1 cellular context compared by ENCODE assay signal in the genomic region with DNA sequence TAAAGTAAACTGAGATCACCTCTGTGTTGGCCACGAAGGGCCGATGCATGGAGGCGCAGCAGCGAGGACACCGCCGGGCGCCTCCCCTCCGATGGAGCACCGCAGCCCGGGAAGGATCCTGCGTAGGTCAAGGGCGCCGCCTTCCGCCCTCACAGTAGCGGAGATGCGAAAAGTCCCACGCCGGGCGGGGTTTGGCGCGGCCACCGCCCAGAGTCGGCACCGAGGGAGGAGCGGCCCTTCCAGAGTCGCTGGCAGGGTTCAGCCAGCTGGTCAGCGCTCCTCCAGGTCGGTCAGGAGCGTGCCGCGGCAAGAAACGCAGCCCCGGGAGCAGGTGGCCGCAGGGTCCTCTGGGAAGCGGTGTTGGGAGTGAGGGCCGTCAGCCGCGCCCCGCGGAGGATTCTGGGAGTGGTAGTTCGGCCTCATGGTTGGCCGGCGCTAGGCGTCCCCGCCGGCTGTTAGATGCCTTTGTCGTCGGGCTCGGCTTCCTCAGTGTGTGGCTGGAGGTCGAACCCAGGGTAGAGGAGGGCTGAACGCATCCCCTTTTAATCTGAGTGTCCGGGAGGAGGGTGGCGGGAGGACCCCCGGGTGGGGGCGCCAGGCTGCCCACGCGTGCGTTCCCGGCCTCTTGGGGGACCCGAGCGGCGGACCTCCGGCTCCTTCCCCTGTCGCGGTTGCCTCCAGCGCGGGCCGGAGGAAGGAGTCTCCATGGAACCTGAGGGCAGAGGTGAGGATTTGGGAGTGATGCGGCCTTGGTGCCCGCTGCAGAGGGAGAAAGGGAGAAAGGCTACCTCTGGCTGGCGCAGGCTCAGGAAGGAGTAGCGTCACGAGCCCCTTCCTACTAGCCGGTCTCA.
A peak's percentile ranks its signal among the peaks of the same experiment; 100 is the strongest.
TF ChIP-seq lines count a peak whose summit lies in the region.

A gene (plus strand): TSS at position 411 of the 851 bp plus-strand sequence. CDS start 295 bp downstream, at position 706.

TF ChIP-seq in HepG2, 621 proteins besides CTCF, POLR2A, EP300 and RAD21 (continued from another document and continues in another):
- TF ChIP-seq, protein P1, sequence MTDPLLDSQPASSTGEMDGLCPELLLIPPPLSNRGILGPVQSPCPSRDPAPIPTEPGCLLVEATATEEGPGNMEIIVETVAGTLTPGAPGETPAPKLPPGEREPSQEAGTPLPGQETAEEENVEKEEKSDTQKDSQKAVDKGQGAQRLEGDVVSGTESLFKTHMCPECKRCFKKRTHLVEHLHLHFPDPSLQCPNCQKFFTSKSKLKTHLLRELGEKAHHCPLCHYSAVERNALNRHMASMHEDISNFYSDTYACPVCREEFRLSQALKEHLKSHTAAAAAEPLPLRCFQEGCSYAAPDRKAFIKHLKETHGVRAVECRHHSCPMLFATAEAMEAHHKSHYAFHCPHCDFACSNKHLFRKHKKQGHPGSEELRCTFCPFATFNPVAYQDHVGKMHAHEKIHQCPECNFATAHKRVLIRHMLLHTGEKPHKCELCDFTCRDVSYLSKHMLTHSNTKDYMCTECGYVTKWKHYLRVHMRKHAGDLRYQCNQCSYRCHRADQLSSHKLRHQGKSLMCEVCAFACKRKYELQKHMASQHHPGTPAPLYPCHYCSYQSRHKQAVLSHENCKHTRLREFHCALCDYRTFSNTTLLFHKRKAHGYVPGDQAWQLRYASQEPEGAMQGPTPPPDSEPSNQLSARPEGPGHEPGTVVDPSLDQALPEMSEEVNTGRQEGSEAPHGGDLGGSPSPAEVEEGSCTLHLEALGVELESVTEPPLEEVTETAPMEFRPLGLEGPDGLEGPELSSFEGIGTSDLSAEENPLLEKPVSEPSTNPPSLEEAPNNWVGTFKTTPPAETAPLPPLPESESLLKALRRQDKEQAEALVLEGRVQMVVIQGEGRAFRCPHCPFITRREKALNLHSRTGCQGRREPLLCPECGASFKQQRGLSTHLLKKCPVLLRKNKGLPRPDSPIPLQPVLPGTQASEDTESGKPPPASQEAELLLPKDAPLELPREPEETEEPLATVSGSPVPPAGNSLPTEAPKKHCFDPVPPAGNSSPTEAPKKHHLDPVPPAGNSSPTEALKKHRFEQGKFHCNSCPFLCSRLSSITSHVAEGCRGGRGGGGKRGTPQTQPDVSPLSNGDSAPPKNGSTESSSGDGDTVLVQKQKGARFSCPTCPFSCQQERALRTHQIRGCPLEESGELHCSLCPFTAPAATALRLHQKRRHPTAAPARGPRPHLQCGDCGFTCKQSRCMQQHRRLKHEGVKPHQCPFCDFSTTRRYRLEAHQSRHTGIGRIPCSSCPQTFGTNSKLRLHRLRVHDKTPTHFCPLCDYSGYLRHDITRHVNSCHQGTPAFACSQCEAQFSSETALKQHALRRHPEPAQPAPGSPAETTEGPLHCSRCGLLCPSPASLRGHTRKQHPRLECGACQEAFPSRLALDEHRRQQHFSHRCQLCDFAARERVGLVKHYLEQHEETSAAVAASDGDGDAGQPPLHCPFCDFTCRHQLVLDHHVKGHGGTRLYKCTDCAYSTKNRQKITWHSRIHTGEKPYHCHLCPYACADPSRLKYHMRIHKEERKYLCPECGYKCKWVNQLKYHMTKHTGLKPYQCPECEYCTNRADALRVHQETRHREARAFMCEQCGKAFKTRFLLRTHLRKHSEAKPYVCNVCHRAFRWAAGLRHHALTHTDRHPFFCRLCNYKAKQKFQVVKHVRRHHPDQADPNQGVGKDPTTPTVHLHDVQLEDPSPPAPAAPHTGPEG (CRISPR knock-in tag; IDR thresholded peaks at IDR 0.05) = no peak
- TF ChIP-seq SRY (CRISPR knock-in tag; IDR thresholded peaks at IDR 0.05) (peak; percentile 37; the same call in 1 of the 2 replicates), ZFYVE20 (CRISPR knock-in tag; IDR thresholded peaks at IDR 0.05; ENCODE audit: borderline replicate concordance, low read depth) (no peak), ZFX (CRISPR knock-in tag; IDR thresholded peaks at IDR 0.05; ENCODE audit: low read depth) (peak; percentile 40; the same call in 1 of the 2 replicates), BHLHE40 (IDR thresholded peaks at IDR 0.05; ENCODE audit: low read length) (0 out of 2 replicates have a peak, but pooled peaks have one; percentile 6), SRF (IDR thresholded peaks at IDR 0.05; ENCODE audit: low read depth, low read length) (no peak), SP4 (CRISPR knock-in tag; IDR thresholded peaks at IDR 0.05) (0 out of 2 replicates have a peak, but pooled peaks have one; percentile 34), ZNF598 (CRISPR knock-in tag; IDR thresholded peaks at IDR 0.05; ENCODE audit: borderline replicate concordance) (peak; percentile 33; the same call in 1 of the 2 replicates), HCFC1 (IDR thresholded peaks at IDR 0.05; ENCODE audit: low read depth, low read length) (peak; percentile 74), GABPA (IDR thresholded peaks at IDR 0.05; ENCODE audit: low read depth, low read length) (no peak), GABPA (CRISPR knock-in tag; IDR thresholded peaks at IDR 0.05; ENCODE audit: low read depth) (peak; percentile 54; the same call in 1 of the 2 replicates), ZNF317 (CRISPR knock-in tag; IDR thresholded peaks at IDR 0.05) (0 out of 2 replicates have a peak, but pooled peaks have one; percentile 21), SALL2 (CRISPR knock-in tag; IDR thresholded peaks at IDR 0.05) (peak; percentile 59; the same call in 1 of the 2 replicates), EHMT2 (IDR thresholded peaks at IDR 0.05; ENCODE audit: borderline replicate concordance, low read depth, low read length) (no peak), CREM (IDR thresholded peaks at IDR 0.05) (0 out of 2 replicates have a peak, but pooled peaks have one; percentile 19), CREM (CRISPR knock-in tag; IDR thresholded peaks at IDR 0.05) (no peak), CREB1 (IDR thresholded peaks at IDR 0.05) (no peak), CREB1 (CRISPR knock-in tag; IDR thresholded peaks at IDR 0.05) (0 out of 2 replicates have a peak, but pooled peaks have one; percentile 32), NKX3-1 (CRISPR knock-in tag; IDR thresholded peaks at IDR 0.05) (0 out of 2 replicates have a peak, but pooled peaks have one; percentile 27), DNMT1 (CRISPR knock-in tag; IDR thresholded peaks at IDR 0.05) (no peak), ZSCAN9 (CRISPR knock-in tag; IDR thresholded peaks at IDR 0.05; ENCODE audit: borderline replicate concordance) (no peak), ZNF775 (CRISPR knock-in tag; IDR thresholded peaks at IDR 0.05; ENCODE audit: borderline replicate concordance) (no peak), EED (CRISPR knock-in tag; IDR thresholded peaks at IDR 0.05) (no peak), SOX13 (IDR thresholded peaks at IDR 0.05) (no peak), SOX13 (CRISPR knock-in tag; conservative IDR thresholded peaks at IDR 0.05 in 1 of 2, IDR thresholded peaks at IDR 0.05 in 1 of 2) (peak in 1 of 2 experiments; percentile 14; a peak in 1 of 4 replicates), KDM6A (CRISPR knock-in tag; IDR thresholded peaks at IDR 0.05; ENCODE audit: low read depth) (no peak), ZNF207 (IDR thresholded peaks at IDR 0.05; ENCODE audit: borderline replicate concordance) (no peak), SMAD1 (CRISPR knock-in tag; IDR thresholded peaks at IDR 0.05; ENCODE audit: borderline replicate concordance, low read depth) (no peak), NCOA5 (CRISPR knock-in tag; IDR thresholded peaks at IDR 0.05) (no peak), ARNT (IDR thresholded peaks at IDR 0.05) (no peak), FOSL2 (CRISPR knock-in tag; IDR thresholded peaks at IDR 0.05) (no peak; the same call in 1 of the 2 replicates), FOXC1 (CRISPR knock-in tag; IDR thresholded peaks at IDR 0.05; ENCODE audit: borderline replicate concordance) (peak; percentile 62; the same call in 1 of the 2 replicates), ZNF850 (CRISPR knock-in tag; conservative IDR thresholded peaks at IDR 0.05) (no peak), CBX5 (CRISPR knock-in tag; IDR thresholded peaks at IDR 0.05; ENCODE audit: borderline replicate concordance) (0 out of 2 replicates have a peak, but pooled peaks have one; percentile 52), HMG20B (CRISPR knock-in tag; conservative IDR thresholded peaks at IDR 0.05) (no peak)
- TF ChIP-seq, protein P2, sequence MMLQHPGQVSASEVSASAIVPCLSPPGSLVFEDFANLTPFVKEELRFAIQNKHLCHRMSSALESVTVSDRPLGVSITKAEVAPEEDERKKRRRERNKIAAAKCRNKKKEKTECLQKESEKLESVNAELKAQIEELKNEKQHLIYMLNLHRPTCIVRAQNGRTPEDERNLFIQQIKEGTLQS (CRISPR knock-in tag; IDR thresholded peaks at IDR 0.05) = no peak
- TF ChIP-seq, protein P3, sequence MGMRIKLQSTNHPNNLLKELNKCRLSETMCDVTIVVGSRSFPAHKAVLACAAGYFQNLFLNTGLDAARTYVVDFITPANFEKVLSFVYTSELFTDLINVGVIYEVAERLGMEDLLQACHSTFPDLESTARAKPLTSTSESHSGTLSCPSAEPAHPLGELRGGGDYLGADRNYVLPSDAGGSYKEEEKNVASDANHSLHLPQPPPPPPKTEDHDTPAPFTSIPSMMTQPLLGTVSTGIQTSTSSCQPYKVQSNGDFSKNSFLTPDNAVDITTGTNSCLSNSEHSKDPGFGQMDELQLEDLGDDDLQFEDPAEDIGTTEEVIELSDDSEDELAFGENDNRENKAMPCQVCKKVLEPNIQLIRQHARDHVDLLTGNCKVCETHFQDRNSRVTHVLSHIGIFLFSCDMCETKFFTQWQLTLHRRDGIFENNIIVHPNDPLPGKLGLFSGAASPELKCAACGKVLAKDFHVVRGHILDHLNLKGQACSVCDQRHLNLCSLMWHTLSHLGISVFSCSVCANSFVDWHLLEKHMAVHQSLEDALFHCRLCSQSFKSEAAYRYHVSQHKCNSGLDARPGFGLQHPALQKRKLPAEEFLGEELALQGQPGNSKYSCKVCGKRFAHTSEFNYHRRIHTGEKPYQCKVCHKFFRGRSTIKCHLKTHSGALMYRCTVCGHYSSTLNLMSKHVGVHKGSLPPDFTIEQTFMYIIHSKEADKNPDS (CRISPR knock-in tag; IDR thresholded peaks at IDR 0.05) = no peak
- TF ChIP-seq, protein P4, sequence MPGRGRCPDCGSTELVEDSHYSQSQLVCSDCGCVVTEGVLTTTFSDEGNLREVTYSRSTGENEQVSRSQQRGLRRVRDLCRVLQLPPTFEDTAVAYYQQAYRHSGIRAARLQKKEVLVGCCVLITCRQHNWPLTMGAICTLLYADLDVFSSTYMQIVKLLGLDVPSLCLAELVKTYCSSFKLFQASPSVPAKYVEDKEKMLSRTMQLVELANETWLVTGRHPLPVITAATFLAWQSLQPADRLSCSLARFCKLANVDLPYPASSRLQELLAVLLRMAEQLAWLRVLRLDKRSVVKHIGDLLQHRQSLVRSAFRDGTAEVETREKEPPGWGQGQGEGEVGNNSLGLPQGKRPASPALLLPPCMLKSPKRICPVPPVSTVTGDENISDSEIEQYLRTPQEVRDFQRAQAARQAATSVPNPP (CRISPR knock-in tag; IDR thresholded peaks at IDR 0.05) = 0 out of 2 replicates have a peak, but pooled peaks have one; percentile 66
- TF ChIP-seq, protein P5, sequence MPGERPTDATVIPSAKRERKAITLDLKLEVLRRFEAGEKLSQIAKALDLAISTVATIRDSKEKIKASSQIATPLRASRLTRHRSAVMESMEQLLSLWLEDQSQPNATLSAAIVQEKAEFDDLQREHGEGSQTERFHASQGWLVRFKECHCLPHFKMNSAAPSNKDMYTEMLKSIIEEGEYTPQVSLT (CRISPR knock-in tag; IDR thresholded peaks at IDR 0.05; ENCODE audit: borderline replicate concordance, low read depth) = no peak
- TF ChIP-seq, protein P6, sequence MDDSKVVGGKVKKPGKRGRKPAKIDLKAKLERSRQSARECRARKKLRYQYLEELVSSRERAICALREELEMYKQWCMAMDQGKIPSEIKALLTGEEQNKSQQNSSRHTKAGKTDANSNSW (CRISPR knock-in tag; IDR thresholded peaks at IDR 0.05; ENCODE audit: borderline replicate concordance) = no peak
- TF ChIP-seq, protein P7, sequence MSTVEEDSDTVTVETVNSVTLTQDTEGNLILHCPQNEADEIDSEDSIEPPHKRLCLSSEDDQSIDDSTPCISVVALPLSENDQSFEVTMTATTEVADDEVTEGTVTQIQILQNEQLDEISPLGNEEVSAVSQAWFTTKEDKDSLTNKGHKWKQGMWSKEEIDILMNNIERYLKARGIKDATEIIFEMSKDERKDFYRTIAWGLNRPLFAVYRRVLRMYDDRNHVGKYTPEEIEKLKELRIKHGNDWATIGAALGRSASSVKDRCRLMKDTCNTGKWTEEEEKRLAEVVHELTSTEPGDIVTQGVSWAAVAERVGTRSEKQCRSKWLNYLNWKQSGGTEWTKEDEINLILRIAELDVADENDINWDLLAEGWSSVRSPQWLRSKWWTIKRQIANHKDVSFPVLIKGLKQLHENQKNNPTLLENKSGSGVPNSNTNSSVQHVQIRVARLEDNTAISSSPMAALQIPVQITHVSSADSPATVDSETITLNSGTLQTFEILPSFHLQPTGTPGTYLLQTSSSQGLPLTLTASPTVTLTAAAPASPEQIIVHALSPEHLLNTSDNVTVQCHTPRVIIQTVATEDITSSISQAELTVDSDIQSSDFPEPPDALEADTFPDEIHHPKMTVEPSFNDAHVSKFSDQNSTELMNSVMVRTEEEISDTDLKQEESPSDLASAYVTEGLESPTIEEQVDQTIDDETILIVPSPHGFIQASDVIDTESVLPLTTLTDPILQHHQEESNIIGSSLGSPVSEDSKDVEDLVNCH (CRISPR knock-in tag; IDR thresholded peaks at IDR 0.05) = no peak
- TF ChIP-seq, protein P8, sequence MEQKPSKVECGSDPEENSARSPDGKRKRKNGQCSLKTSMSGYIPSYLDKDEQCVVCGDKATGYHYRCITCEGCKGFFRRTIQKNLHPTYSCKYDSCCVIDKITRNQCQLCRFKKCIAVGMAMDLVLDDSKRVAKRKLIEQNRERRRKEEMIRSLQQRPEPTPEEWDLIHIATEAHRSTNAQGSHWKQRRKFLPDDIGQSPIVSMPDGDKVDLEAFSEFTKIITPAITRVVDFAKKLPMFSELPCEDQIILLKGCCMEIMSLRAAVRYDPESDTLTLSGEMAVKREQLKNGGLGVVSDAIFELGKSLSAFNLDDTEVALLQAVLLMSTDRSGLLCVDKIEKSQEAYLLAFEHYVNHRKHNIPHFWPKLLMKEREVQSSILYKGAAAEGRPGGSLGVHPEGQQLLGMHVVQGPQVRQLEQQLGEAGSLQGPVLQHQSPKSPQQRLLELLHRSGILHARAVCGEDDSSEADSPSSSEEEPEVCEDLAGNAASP (CRISPR knock-in tag; IDR thresholded peaks at IDR 0.05; ENCODE audit: borderline replicate concordance) = no peak
- TF ChIP-seq, protein P9, sequence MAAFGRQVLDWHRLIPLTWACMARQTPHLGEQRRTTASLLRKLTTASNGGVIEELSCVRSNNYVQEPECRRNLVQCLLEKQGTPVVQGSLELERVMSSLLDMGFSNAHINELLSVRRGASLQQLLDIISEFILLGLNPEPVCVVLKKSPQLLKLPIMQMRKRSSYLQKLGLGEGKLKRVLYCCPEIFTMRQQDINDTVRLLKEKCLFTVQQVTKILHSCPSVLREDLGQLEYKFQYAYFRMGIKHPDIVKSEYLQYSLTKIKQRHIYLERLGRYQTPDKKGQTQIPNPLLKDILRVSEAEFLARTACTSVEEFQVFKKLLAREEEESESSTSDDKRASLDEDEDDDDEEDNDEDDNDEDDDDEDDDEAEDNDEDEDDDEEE (CRISPR knock-in tag; IDR thresholded peaks at IDR 0.05) = peak; percentile 68; the same call in 1 of the 2 replicates
